Comparison of ENCODE assay signal across 8 cellular contexts in genomic region chr2:100166701-100167100, GRCh38.
"Had no signal": no experiment of that assay in that cellular context is flagged by ENCODE, and none has a peak within 500 bp of the region (broad histone marks: within the 10 kb centered on the region; RNA-seq: fewer than 3 reads in every experiment).

No MANE protein-coding gene starts in this region.

- ATAC-seq: GM23338, HCT116 had no signal

- DNase-seq: GM23248, GOT3, H7, H9, HCEC 1CT, HFFc6 had no signal
